In the genomic region with DNA sequence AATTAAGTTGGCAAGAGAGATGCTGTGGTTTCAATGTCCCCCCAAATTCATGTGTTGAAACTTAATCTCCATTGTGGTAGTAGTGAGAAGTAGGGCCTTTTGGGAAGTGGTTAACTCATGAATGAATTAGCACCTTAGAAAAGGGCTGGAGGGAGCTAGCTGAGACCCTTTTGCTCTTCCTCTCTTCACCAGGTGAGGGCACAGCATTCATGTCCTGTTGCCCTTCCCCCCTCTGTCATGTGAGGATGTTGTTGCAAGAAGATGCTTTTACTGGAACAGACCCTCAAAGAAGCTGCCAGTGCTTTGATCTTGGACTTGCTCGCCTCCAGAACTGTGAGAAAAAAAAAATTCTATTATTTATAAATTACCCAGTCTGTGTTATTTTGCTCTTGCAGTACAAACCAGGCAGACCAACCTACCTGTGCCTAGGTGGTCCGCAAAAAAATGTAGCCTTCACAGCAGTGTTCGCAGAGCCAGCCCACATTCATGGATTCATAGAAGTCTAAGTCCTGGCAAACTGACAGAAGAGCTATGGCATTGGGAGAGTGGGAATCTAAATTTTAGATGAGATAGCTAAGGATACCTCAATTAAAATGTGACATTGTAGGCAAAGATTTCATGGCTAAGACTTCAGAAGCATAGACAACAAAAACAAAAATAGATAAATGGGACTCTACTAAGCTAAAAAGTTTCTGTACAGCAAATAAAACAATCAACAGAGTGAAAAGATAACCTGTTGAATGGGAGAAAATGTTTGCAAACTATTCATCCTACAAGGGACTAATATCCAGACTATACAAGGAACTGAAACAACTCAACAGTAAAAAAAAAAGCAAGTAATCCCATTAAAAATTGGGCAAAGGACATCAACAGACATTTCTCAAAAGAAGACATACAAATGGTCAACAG, we compare ENCODE assay signal across 9 cellular contexts. TPM values are rescaled to one million over a fixed set of nuclear protein-coding genes. Genes with fewer than 3 reads are reported as not detected.
DNase-seq lines count a peak whose midpoint lies in the region; ATAC-seq and TF ChIP-seq lines count a peak whose summit lies in the region.
"Had no signal": no experiment of that assay in that cellular context is flagged by ENCODE, and none has a peak within 500 bp of the region (broad histone marks: within the 10 kb centered on the region; RNA-seq: fewer than 3 reads in every experiment).

No MANE protein-coding gene starts in this region.

- H3K27ac Mint-ChIP-seq in activated naive CD8-positive, alpha-beta T cell treated with anti-CD3 and anti-CD28 coated beads, Interleukin-2, amount 50 U/mL, for 24 hours: no peak overlapping the region

- no peak overlapping the region for H2BK15ac ChIP-seq in neuronal stem cell (ENCODE audit: low read length)

- no peak overlapping the region for H2AFZ ChIP-seq in neuronal stem cell (ENCODE audit: low read length)

- H4K8ac ChIP-seq in neuronal stem cell (ENCODE audit: low read depth, low read length): no peak overlapping the region

- no peak overlapping the region for H3K4me3 ChIP-seq in neuronal stem cell (ENCODE audit: low read length in 2 of 2)

- no peak overlapping the region for H3K14ac ChIP-seq in neuronal stem cell (ENCODE audit: low read length)

- H2AK5ac ChIP-seq in neuronal stem cell (ENCODE audit: low read depth, low read length): no peak overlapping the region

- no peak overlapping the region for H3K4me3 Mint-ChIP-seq in activated naive CD8-positive, alpha-beta T cell treated with anti-CD3 and anti-CD28 coated beads, Interleukin-2, amount 50 U/mL, for 24 hours

- peaks cover 2% of the 10 kb centered on the region for H3K4me1 Mint-ChIP-seq in activated naive CD8-positive, alpha-beta T cell treated with anti-CD3 and anti-CD28 coated beads, Interleukin-2, amount 50 U/mL, for 24 hours

- ATAC-seq in activated naive CD8-positive, alpha-beta T cell treated with anti-CD3 and anti-CD28 coated beads, Interleukin-2, amount 50 U/mL, for 24 hours: peak; percentile 33
- ATAC-seq in GM21526 (IDR thresholded peaks at IDR 0.05; ENCODE audit: low FRiP score, unreplicated experiment) (no peak), omental fat pad (ENCODE audit: low FRiP score) (no peak), HG02623 (IDR thresholded peaks at IDR 0.05; ENCODE audit: unreplicated experiment) (no peak)

- no peak overlapping the region for H3K4ac ChIP-seq in neuronal stem cell (ENCODE audit: low read length)

- H3K27me3 Mint-ChIP-seq in activated naive CD8-positive, alpha-beta T cell treated with anti-CD3 and anti-CD28 coated beads, Interleukin-2, amount 50 U/mL, for 24 hours: peaks cover 2% of the 10 kb centered on the region

- H3K27ac ChIP-seq in neuronal stem cell (replicated peaks; ENCODE audit: low read length): no peak overlapping the region
- H3K27ac ChIP-seq: KMS-11 had no signal

- no peak overlapping the region for H3K18ac ChIP-seq in neuronal stem cell (ENCODE audit: low read length)

- no peak overlapping the region for H2BK12ac ChIP-seq in neuronal stem cell (ENCODE audit: low read length)

- H4K91ac ChIP-seq in neuronal stem cell (ENCODE audit: low read depth, low read length, poor library complexity): no peak overlapping the region

- no peak overlapping the region for H3K23ac ChIP-seq in neuronal stem cell (ENCODE audit: low read depth, low read length, poor library complexity)

- H3K4me1 ChIP-seq in neuronal stem cell (ENCODE audit: control insufficient read depth in 2 of 2, insufficient read depth in 1 of 2, low read depth in 1 of 2, low read length in 2 of 2): no peaks in the 10 kb centered on the region

- no peaks in the 10 kb centered on the region for H3K36me3 ChIP-seq in neuronal stem cell (replicated peaks in 1 of 2; ENCODE audit: control insufficient read depth in 2 of 2, insufficient read depth in 2 of 2, low read length in 2 of 2)

- H2BK5ac ChIP-seq in neuronal stem cell (ENCODE audit: low read length): no peak overlapping the region

- WGBS in neuronal stem cell (ENCODE audit: extremely low coverage in 2 of 2, insufficient read length in 2 of 2, insufficient replicate concordance in 1 of 2), 2 donors: no CpG with 5 or more reads among the region's 3 CpGs

- no peaks in the 10 kb centered on the region for H3K36me3 Mint-ChIP-seq in activated naive CD8-positive, alpha-beta T cell treated with anti-CD3 and anti-CD28 coated beads, Interleukin-2, amount 50 U/mL, for 24 hours (ENCODE audit: low read depth)

- peak; percentile 6 for DNase-seq in NOMO-1 treated with DMSO at 0.1 percent for 48 hours (lab: John Stamatoyannopoulos, UW; ENCODE audit: unreplicated experiment)
- DNase-seq in NOMO-1 (lab: John Stamatoyannopoulos, UW; ENCODE audit: unreplicated experiment in 2 of 2): no peak
- peak; percentile 17 for DNase-seq in HuH-7 (ENCODE audit: low spot score)
- DNase-seq in activated naive CD8-positive, alpha-beta T cell treated with anti-CD3 and anti-CD28 coated beads, Interleukin-2, amount 50 U/mL, for 24 hours: no peak
- peak; percentile 17 for DNase-seq in neuronal stem cell (ENCODE audit: low spot score)
- DNase-seq in omental fat pad (ENCODE audit: low spot score): no peak

- H3K9me3 Mint-ChIP-seq in activated naive CD8-positive, alpha-beta T cell treated with anti-CD3 and anti-CD28 coated beads, Interleukin-2, amount 50 U/mL, for 24 hours: no peaks in the 10 kb centered on the region

- no peak overlapping the region for H2BK120ac ChIP-seq in neuronal stem cell (ENCODE audit: low read depth, low read length)

- no peak overlapping the region for H3K9ac ChIP-seq in neuronal stem cell (ENCODE audit: low read depth, low read length, poor library complexity)
- H3K9ac ChIP-seq: KMS-11 had no signal

- no peaks in the 10 kb centered on the region for H3K27me3 ChIP-seq in neuronal stem cell (ENCODE audit: control insufficient read depth in 3 of 3, insufficient read depth in 3 of 3, low read depth in 1 of 3, low read length in 3 of 3)

- H3K79me1 ChIP-seq in neuronal stem cell (ENCODE audit: low read depth, low read length): no peaks in the 10 kb centered on the region

- TF ChIP-seq CTCF in omental fat pad (IDR thresholded peaks at IDR 0.05): no peak

- no peaks in the 10 kb centered on the region for H3K9me3 ChIP-seq in neuronal stem cell (replicated peaks in 1 of 2; ENCODE audit: control insufficient read depth in 2 of 2, insufficient read depth in 1 of 2, low read depth in 1 of 2, low read length in 2 of 2)

- no peak overlapping the region for H3K4me2 ChIP-seq in neuronal stem cell (ENCODE audit: insufficient read depth, low read length, poor library complexity, severe bottlenecking)
- H3K4me2 ChIP-seq: KMS-11 had no signal

RNA-seq across cellular contexts. Expression of gene ABCA5, which starts 32.0 kb away (rescaled TPM):
- polyA plus RNA-seq in neuronal stem cell (2013, experiment 1 of 2): 3.5 TPM
- 4.7 TPM for polyA plus RNA-seq in neuronal stem cell (2013, experiment 2 of 2)
- total RNA-seq in omental fat pad: 10 to 100 TPM; 32.9 to 61.6 (median 49.2) TPM

RNA-seq across cellular contexts. Expression of gene MAP2K6, which starts 55.6 kb away (rescaled TPM):
- polyA plus RNA-seq in neuronal stem cell (2013, experiment 1 of 2): 39.6 TPM
- polyA plus RNA-seq in neuronal stem cell (2013, experiment 2 of 2): 40.7 TPM
- 10 to 100 TPM in 1 of 4 donors, 1 to 10 TPM in 3; 3.5 to 24.3 (median 4.8) TPM for total RNA-seq in omental fat pad

Comparison
In these comparisons a context has a peak if more than half of its experiments do, and no peak if none do; other contexts are left out.
1. DNase-seq: peak in NOMO-1 treated with DMSO at 0.1 percent for 48 hours (single experiment), HuH-7 (single experiment) and neuronal stem cell (single experiment); none in NOMO-1 (0 of 2), activated naive CD8-positive, alpha-beta T cell treated with anti-CD3 and anti-CD28 coated beads, Interleukin-2, amount 50 U/mL, for 24 hours (single experiment) and omental fat pad (single experiment).